In genomic region chr16:71426069-71426879, GRCh38 we compare ENCODE assay signal across 1 cellular context.
TF ChIP-seq lines count a peak whose summit lies in the region.

No MANE protein-coding gene starts in this region.

TF ChIP-seq in K562, 482 proteins besides CTCF, POLR2A, EP300 and RAD21 (continues in another document):
- peak; percentile 52; the same call in 1 of the 2 replicates for TF ChIP-seq ETS1 (conservative IDR thresholded peaks at IDR 0.05; ENCODE audit: control insufficient read depth, low read depth, low read length)
- no peak for TF ChIP-seq SMC3 (conservative IDR thresholded peaks at IDR 0.05; ENCODE audit: insufficient read depth, low read depth, low read length)
- no peak for TF ChIP-seq DDX20 (tag; IDR thresholded peaks at IDR 0.05; ENCODE audit: low read depth)
- TF ChIP-seq, protein P1, sequence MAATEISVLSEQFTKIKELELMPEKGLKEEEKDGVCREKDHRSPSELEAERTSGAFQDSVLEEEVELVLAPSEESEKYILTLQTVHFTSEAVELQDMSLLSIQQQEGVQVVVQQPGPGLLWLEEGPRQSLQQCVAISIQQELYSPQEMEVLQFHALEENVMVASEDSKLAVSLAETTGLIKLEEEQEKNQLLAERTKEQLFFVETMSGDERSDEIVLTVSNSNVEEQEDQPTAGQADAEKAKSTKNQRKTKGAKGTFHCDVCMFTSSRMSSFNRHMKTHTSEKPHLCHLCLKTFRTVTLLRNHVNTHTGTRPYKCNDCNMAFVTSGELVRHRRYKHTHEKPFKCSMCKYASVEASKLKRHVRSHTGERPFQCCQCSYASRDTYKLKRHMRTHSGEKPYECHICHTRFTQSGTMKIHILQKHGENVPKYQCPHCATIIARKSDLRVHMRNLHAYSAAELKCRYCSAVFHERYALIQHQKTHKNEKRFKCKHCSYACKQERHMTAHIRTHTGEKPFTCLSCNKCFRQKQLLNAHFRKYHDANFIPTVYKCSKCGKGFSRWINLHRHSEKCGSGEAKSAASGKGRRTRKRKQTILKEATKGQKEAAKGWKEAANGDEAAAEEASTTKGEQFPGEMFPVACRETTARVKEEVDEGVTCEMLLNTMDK (IDR thresholded peaks at IDR 0.05; ENCODE audit: borderline replicate concordance, insufficient read depth, low read depth, low read length, poor library complexity, severe bottlenecking) = no peak
- TF ChIP-seq, protein P2, sequence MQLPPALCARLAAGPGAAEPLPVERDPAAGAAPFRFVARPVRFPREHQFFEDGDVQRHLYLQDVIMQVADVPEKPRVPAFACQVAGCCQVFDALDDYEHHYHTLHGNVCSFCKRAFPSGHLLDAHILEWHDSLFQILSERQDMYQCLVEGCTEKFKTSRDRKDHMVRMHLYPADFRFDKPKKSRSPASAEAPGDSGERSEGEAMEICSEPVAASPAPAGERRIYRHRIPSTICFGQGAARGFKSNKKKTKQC (CRISPR knock-in tag; IDR thresholded peaks at IDR 0.05) = no peak; the same call in 1 of the 2 replicates
- TF ChIP-seq, protein P3, sequence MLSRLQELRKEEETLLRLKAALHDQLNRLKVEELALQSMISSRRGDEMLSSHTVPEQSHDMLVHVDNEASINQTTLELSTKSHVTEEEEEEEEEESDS (CRISPR knock-in tag; IDR thresholded peaks at IDR 0.05) = no peak
- no peak for TF ChIP-seq ATF1 (CRISPR knock-in tag; IDR thresholded peaks at IDR 0.05)
- 0 out of 2 replicates have a peak, but pooled peaks have one; percentile 15 for TF ChIP-seq ATF1 (tag; IDR thresholded peaks at IDR 0.05)
- TF ChIP-seq ZNF785 (CRISPR knock-in tag; IDR thresholded peaks at IDR 0.05) = no peak
- no peak for TF ChIP-seq ATF6 (CRISPR knock-in tag; IDR thresholded peaks at IDR 0.05)
- TF ChIP-seq PHF8 (IDR thresholded peaks at IDR 0.05; ENCODE audit: borderline replicate concordance, low read length) = no peak; the same call in 1 of the 2 replicates
- no peak for TF ChIP-seq DMBX1 (CRISPR knock-in tag; IDR thresholded peaks at IDR 0.05; ENCODE audit: borderline replicate concordance)
- TF ChIP-seq ZNF507 (tag; conservative IDR thresholded peaks at IDR 0.05) = no peak
- TF ChIP-seq TOE1 (IDR thresholded peaks at IDR 0.05; ENCODE audit: borderline replicate concordance) = no peak
- no peak for TF ChIP-seq TOE1 (CRISPR knock-in tag; IDR thresholded peaks at IDR 0.05; ENCODE audit: borderline replicate concordance, low read depth)
- no peak for TF ChIP-seq ZNF561 (CRISPR knock-in tag; conservative IDR thresholded peaks at IDR 0.05)
- TF ChIP-seq ETS2 (tag; IDR thresholded peaks at IDR 0.05; ENCODE audit: borderline replicate concordance, poor library complexity, severe bottlenecking) = no peak
- no peak for TF ChIP-seq CBFB (CRISPR knock-in tag; IDR thresholded peaks at IDR 0.05)
- peak; percentile 99 for TF ChIP-seq ZEB2 (IDR thresholded peaks at IDR 0.05)
- no peak; the same call in 1 of the 2 replicates for TF ChIP-seq BCOR (IDR thresholded peaks at IDR 0.05)
- no peak for TF ChIP-seq SLC30A9 (CRISPR knock-in tag; IDR thresholded peaks at IDR 0.05)
- no peak for TF ChIP-seq NCOA2 (IDR thresholded peaks at IDR 0.05; ENCODE audit: partially characterized antibody in 2 of 2)
- TF ChIP-seq POLR3A (IDR thresholded peaks at IDR 0.05; ENCODE audit: borderline replicate concordance, extremely low read depth, insufficient read depth, insufficient read length) = peak; percentile 82
- no peak for TF ChIP-seq NCOA6 (IDR thresholded peaks at IDR 0.05)
- TF ChIP-seq ZBTB34 (CRISPR knock-in tag; IDR thresholded peaks at IDR 0.05) = no peak
- TF ChIP-seq SMARCC2 (IDR thresholded peaks at IDR 0.05; ENCODE audit: low read depth) = no peak
- TF ChIP-seq NFIC (IDR thresholded peaks at IDR 0.05) = peak; percentile 28; the same call in 1 of the 2 replicates
- no peak for TF ChIP-seq ZNF583 (CRISPR knock-in tag; IDR thresholded peaks at IDR 0.05)
- TF ChIP-seq ETV1 (tag; conservative IDR thresholded peaks at IDR 0.05; ENCODE audit: low read depth) = no peak
- TF ChIP-seq TEAD4 (IDR thresholded peaks at IDR 0.05; ENCODE audit: low read length) = peak; percentile 36; the same call in 1 of the 2 replicates
- TF ChIP-seq TEAD4 (CRISPR knock-in tag; IDR thresholded peaks at IDR 0.05; ENCODE audit: borderline replicate concordance) = no peak
- TF ChIP-seq SAP30 (IDR thresholded peaks at IDR 0.05; ENCODE audit: borderline replicate concordance, insufficient read depth, low read depth, low read length, poor library complexity, severe bottlenecking) = no peak
- peak; percentile 100 for TF ChIP-seq CTBP1 (IDR thresholded peaks at IDR 0.05; ENCODE audit: borderline replicate concordance)
- TF ChIP-seq ESRRA (IDR thresholded peaks at IDR 0.05; ENCODE audit: borderline replicate concordance, low read depth) = peak; percentile 65; the same call in 1 of the 2 replicates
- TF ChIP-seq COPS2 (conservative IDR thresholded peaks at IDR 0.05) = no peak
- no peak for TF ChIP-seq LEF1 (IDR thresholded peaks at IDR 0.05)
- TF ChIP-seq RREB1 (CRISPR knock-in tag; IDR thresholded peaks at IDR 0.05) = no peak
- peak; percentile 78 for TF ChIP-seq ZBTB40 (IDR thresholded peaks at IDR 0.05)
- TF ChIP-seq ZBTB40 (CRISPR knock-in tag; IDR thresholded peaks at IDR 0.05) = no peak
- TF ChIP-seq TAL1 (IDR thresholded peaks at IDR 0.05) = no peak
- no peak for TF ChIP-seq NR4A1 (CRISPR knock-in tag; IDR thresholded peaks at IDR 0.05)
- TF ChIP-seq NR4A1 (tag; IDR thresholded peaks at IDR 0.05) = no peak
